In the genomic region with DNA sequence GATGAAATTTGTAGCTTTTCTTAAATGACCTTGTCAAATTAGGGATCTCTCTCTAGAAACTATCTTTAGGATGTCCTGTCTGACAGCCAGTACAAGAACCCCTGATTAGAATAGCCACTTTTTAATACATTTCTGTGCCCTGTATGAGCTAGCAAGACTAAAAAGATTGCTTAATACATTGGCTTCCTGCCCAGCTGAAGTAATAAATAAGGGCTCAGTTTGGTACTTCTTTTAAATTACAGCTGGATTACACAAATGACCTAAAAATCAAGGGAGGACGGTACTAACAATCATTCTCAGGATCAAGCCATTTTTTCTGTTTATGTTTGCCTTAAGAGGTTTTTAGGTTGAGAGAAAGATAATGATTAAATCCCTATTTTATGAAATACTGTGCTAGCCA, we compare ENCODE assay signal across 12 cellular contexts. TPM values are rescaled to one million over a fixed set of nuclear protein-coding genes. Genes with fewer than 3 reads are reported as not detected.
DNase-seq lines count a peak whose midpoint lies in the region; ATAC-seq, FAIRE-seq and TF ChIP-seq lines count a peak whose summit lies in the region.
"Had no signal": no experiment of that assay in that cellular context is flagged by ENCODE, and none has a peak within 500 bp of the region (broad histone marks: within the 10 kb centered on the region; RNA-seq: fewer than 3 reads in every experiment).

No MANE protein-coding gene starts in this region.

- intact Hi-C loops in kidney (cut with DNase I) = no loop called here

- no peak overlapping the region for H3K4me2 ChIP-seq in hepatocyte

- no peak overlapping the region for H2AFZ ChIP-seq in hepatocyte

- 33% methylated on average over 1 of the region's 1 CpG for WGBS in hepatocyte (ENCODE audit: low lambda C conversion rate, missing lambda C conversion rate)

- H3K36me3 ChIP-seq in BJ (ENCODE audit: control insufficient read depth, insufficient read depth, low read length) (no peaks in the 10 kb centered on the region), adipocyte (ENCODE audit: control insufficient read depth, insufficient read depth, low read length, severe bottlenecking) (no peaks in the 10 kb centered on the region), hepatocyte (replicated peaks; ENCODE audit: insufficient read depth, low read depth) (no peaks in the 10 kb centered on the region), kidney (ENCODE audit: control insufficient read depth in 1 of 2, insufficient read depth in 2 of 2, low read length in 2 of 2) (no peaks in the 10 kb centered on the region)

- no peaks in the 10 kb centered on the region for H3K79me2 ChIP-seq in hepatocyte

- DNase-seq in BJ (ENCODE audit: low read depth) (peak; percentile 10), HS-5 (ENCODE audit: low read depth) (peak; percentile 26), adipocyte (ENCODE audit: low read depth) (peak; percentile 85), hepatocyte (ENCODE audit: low spot score) (peak; percentile 27), kidney (no peak), retina (no peak), NCI-H187 treated with DMSO at 0.1 percent for 48 hours (lab: John Stamatoyannopoulos, UW) (no peak)
- DNase-seq: activated CD4-positive, alpha-beta T cell treated with anti-CD3 and anti-CD28 coated beads for 36 hours; activated naive CD4-positive, alpha-beta T cell treated with anti-CD3 and anti-CD28 coated beads, Interleukin-2, amount 50 U/mL, for 16 hours; NCI-H1436; psoas muscle had no signal

- no peak overlapping the region for H3K4me3 ChIP-seq in BJ (ENCODE audit: low read depth, low read length)
- no peak overlapping the region for H3K4me3 ChIP-seq in adipocyte (ENCODE audit: low read length)
- H3K4me3 ChIP-seq in hepatocyte = no peak overlapping the region
- no peak overlapping the region for H3K4me3 ChIP-seq in kidney (ENCODE audit: low read length in 2 of 2)
- H3K4me3 ChIP-seq: psoas muscle had no signal

- CTCF ChIA-PET in BJ (lab: Yijun Ruan, JAX) = no interaction called here

- no peak for FAIRE-seq in kidney (lab: Jason Lieb, UNC)

- H3K9ac ChIP-seq in adipocyte (ENCODE audit: low read length) (no peak overlapping the region), kidney (ENCODE audit: low read length in 2 of 2) (no peak overlapping the region)

- no peaks in the 10 kb centered on the region for H4K20me1 ChIP-seq in hepatocyte (ENCODE audit: insufficient read depth, poor library complexity, severe bottlenecking)

- H3K27me3 ChIP-seq in BJ (ENCODE audit: control insufficient read depth, insufficient read depth, low read length) (no peaks in the 10 kb centered on the region), adipocyte (replicated peaks; ENCODE audit: control insufficient read depth, insufficient read depth, low read length) (no peaks in the 10 kb centered on the region), hepatocyte (no peaks in the 10 kb centered on the region)

- H3K9me3 ChIP-seq in adipocyte (ENCODE audit: control insufficient read depth, low read length) (no peaks in the 10 kb centered on the region), hepatocyte (ENCODE audit: low read depth) (no peaks in the 10 kb centered on the region), kidney (ENCODE audit: control insufficient read depth in 1 of 2, low read length in 2 of 2) (no peaks in the 10 kb centered on the region)
- H3K9me3 ChIP-seq: psoas muscle had no signal

- TF ChIP-seq CTCF in BJ (IDR thresholded peaks at IDR 0.05; ENCODE audit: insufficient read depth, low read depth, low read length) (no peak), hepatocyte (IDR thresholded peaks at IDR 0.05; ENCODE audit: poor library complexity) (no peak), kidney (IDR thresholded peaks at IDR 0.05; ENCODE audit: borderline replicate concordance, extremely low read depth, insufficient read depth) (no peak)

- no peaks in the 10 kb centered on the region for H3K9me2 ChIP-seq in hepatocyte (replicated peaks; ENCODE audit: insufficient read depth)

- H3K27ac ChIP-seq in hepatocyte (no peak overlapping the region), kidney (ENCODE audit: low read depth in 2 of 2, low read length in 2 of 2) (no peak overlapping the region)
- H3K27ac ChIP-seq: psoas muscle had no signal

- POLR2A ChIA-PET in BJ (lab: Charles Lee) = interaction anchor here (0.6 kb wide), 1 partner anchor 9 kb away, joined by 3 read pairs; no protein-coding TSS in a partner anchor

- H3K4me1 ChIP-seq in adipocyte (ENCODE audit: control insufficient read depth, insufficient read depth, low read length) (peaks cover 5% of the 10 kb centered on the region), hepatocyte (ENCODE audit: insufficient read depth) (no peaks in the 10 kb centered on the region), kidney (ENCODE audit: control insufficient read depth in 1 of 2, insufficient read depth in 1 of 2, low read depth in 1 of 2, low read length in 2 of 2) (no peaks in the 10 kb centered on the region)
- H3K4me1 ChIP-seq: psoas muscle had no signal

- ATAC-seq in HG03439 (IDR thresholded peaks at IDR 0.05; ENCODE audit: unreplicated experiment) = no peak
- ATAC-seq: activated CD4-positive, alpha-beta T cell treated with anti-CD3 and anti-CD28 coated beads for 36 hours; psoas muscle had no signal

RNA-seq across cellular contexts. Expression of gene OLA1, which starts 11.6 kb away (rescaled TPM):
- polyA plus RNA-seq in BJ (2011; rRNA removed) = 36.7 and 96.0 TPM in 2 replicates
- polyA minus RNA-seq in BJ (2011; rRNA and poly(A)+ RNA removed) = 19.5 and 23.4 TPM in 2 replicates
- total RNA-seq in hepatocyte = 89.6 and 93.7 TPM in 2 replicates
- polyA plus RNA-seq in hepatocyte = 89.3 and 95.5 TPM in 2 replicates
- total RNA-seq in kidney = 64.2 TPM
- 90.0 TPM for polyA plus RNA-seq in kidney (ENCODE audit: insufficient read depth, low read depth, low replicate concordance)

Comparison
In these comparisons a context has a peak if more than half of its experiments do, and no peak if none do; other contexts are left out.
1. DNase-seq: peak in BJ (single experiment), HS-5 (single experiment), adipocyte (single experiment) and hepatocyte (single experiment); none in kidney (single experiment), retina (single experiment) and NCI-H187 treated with DMSO at 0.1 percent for 48 hours (single experiment).